In genomic region chr21:44426663-44427191, GRCh38 we compare ENCODE assay signal across 20 cellular contexts. TPM values are rescaled to one million over a fixed set of nuclear protein-coding genes. Genes with fewer than 3 reads are reported as not detected.
DNase-seq lines count a peak whose midpoint lies in the region; ATAC-seq and TF ChIP-seq lines count a peak whose summit lies in the region.
"Had no signal": no experiment of that assay in that cellular context is flagged by ENCODE, and none has a peak within 500 bp of the region (broad histone marks: within the 10 kb centered on the region; RNA-seq: fewer than 3 reads in every experiment).

No MANE protein-coding gene starts in this region.

- no peaks in the 10 kb centered on the region for H3K36me3 Mint-ChIP-seq in type B pancreatic cell
- H3K36me3 Mint-ChIP-seq: neural progenitor cell had no signal

- H3K27me3 Mint-ChIP-seq in type B pancreatic cell: no peaks in the 10 kb centered on the region
- H3K27me3 Mint-ChIP-seq: activated B cell treated with CpG ODN at 0.5 μM for 24 hours had no signal

- H4K20me1 ChIP-seq in PC-3 (ENCODE audit: low read length): no peaks in the 10 kb centered on the region

- H3K9me3 ChIP-seq in PC-3 (ENCODE audit: low read length) (peaks cover 6% of the 10 kb centered on the region; the same call in 1 of the 2 replicates), right lobe of liver (peaks cover 0 to 8% (median 2%) of the 10 kb centered on the region in 4 donors)

- H3K4me2 ChIP-seq in PC-3 (ENCODE audit: low read length): peak overlapping the region; percentile 88
- H3K4me2 ChIP-seq: neural progenitor cell had no signal

- no peak overlapping the region for H3K4me3 Mint-ChIP-seq in type B pancreatic cell
- H3K4me3 Mint-ChIP-seq: activated B cell treated with CpG ODN at 0.5 μM for 24 hours; activated CD8-positive, alpha-beta T cell treated with anti-CD3 and anti-CD28 coated beads, Interleukin-2, amount 10 ng/mL, durations not matched to agents 7 days and 5 days; neural progenitor cell had no signal

- peaks cover 4% of the 10 kb centered on the region for H3F3A ChIP-seq in PC-3 (ENCODE audit: low read length, unreplicated experiment)

- intact Hi-C loops in PC-3 (cut with micrococcal nuclease): loop anchor here (5.0 kb wide), 1 partner anchor 89 kb away; the partner anchor contains the start of gene CFAP410
- intact Hi-C loops in right lobe of liver (cut with DNase I): no loop called here

- 87% methylated on average over 10 of the region's 21 CpGs for WGBS in right lobe of liver (ENCODE audit: insufficient coverage, low coverage, low lambda C conversion rate, missing lambda C conversion rate)

- BruUV-seq in PC-3 (replicated peaks; lab: Mats Ljungman, UMichigan): no TSS peak

- peaks cover 4% of the 10 kb centered on the region; the same call in 1 of the 2 replicates for H3K4me1 ChIP-seq in PC-3 (ENCODE audit: insufficient read depth, low read length)
- H3K4me1 ChIP-seq in right lobe of liver: no peaks in the 10 kb centered on the region
- H3K4me1 ChIP-seq: neural progenitor cell, transverse colon had no signal

- H3K9me2 ChIP-seq in PC-3 (replicated peaks; ENCODE audit: low read length): no peaks in the 10 kb centered on the region

- peaks cover 3% of the 10 kb centered on the region for H3K4me1 Mint-ChIP-seq in type B pancreatic cell (ENCODE audit: unreplicated experiment)

- H3K27ac ChIP-seq in PC-3 (ENCODE audit: low read length) (peak overlapping the region; percentile 67), right lobe of liver (no peak overlapping the region)
- H3K27ac ChIP-seq: neural progenitor cell had no signal

- peak; percentile 57 for DNase-seq in activated effector memory CD4-positive, alpha-beta T cell treated with anti-CD3 and anti-CD28 coated beads, Interleukin-2, amount 50 U/mL, for 16 hours
- DNase-seq in activated effector memory CD4-positive, alpha-beta T cell treated with Interleukin-2 at 50 U/mL for 16 hours: no peak
- no peak for DNase-seq in PC-3
- peak; percentile 22 to 50 (median 42) for DNase-seq in right lobe of liver
- DNase-seq in type B pancreatic cell (ENCODE audit: extremely low spot score, unreplicated experiment): peak; percentile 66
- DNase-seq in pons (ENCODE audit: low spot score): no peak
- DNase-seq in stimulated activated CD4-positive, alpha-beta T cell treated with anti-CD3 and anti-CD28 coated beads, Interleukin-15, amount 100 ng/mL, for 24 hours: no peak
- DNase-seq: ACHN; activated B cell treated with CpG ODN at 0.5 μM for 24 hours; activated CD8-positive, alpha-beta T cell treated with anti-CD3 and anti-CD28 coated beads, Interleukin-2, amount 10 ng/mL, durations not matched to agents 7 days and 5 days; dermis blood vessel endothelial cell; DMS 273 treated with DMSO at 0.1 percent for 48 hours; NCI-H1436 treated with DMSO at 0.1 percent for 48 hours; NCI-H2171; NCI-H526 treated with DMSO at 0.1 percent for 48 hours; SIG-M5; stimulated activated naive CD4-positive, alpha-beta T cell; transverse colon had no signal

- CTCF ChIA-PET in PC-3 (lab: Charles Lee): no interaction called here

- H3K9me3 Mint-ChIP-seq in type B pancreatic cell: peaks cover 10% of the 10 kb centered on the region

- TF ChIP-seq POLR2A in right lobe of liver (IDR thresholded peaks at IDR 0.05): no peak

- peak overlapping the region; percentile 88 for H3K9ac ChIP-seq in PC-3 (ENCODE audit: low read length)
- H3K9ac ChIP-seq: neural progenitor cell had no signal

- POLR2A ChIA-PET in PC-3 (lab: Charles Lee; ENCODE audit: unreplicated experiment): interaction anchor here (0.7 kb wide), 1 partner anchor 30 kb away, joined by 3 read pairs; no protein-coding TSS in a partner anchor

- H3K79me2 ChIP-seq in PC-3 (ENCODE audit: low read length): peaks cover 36% of the 10 kb centered on the region

- H3K27ac Mint-ChIP-seq in type B pancreatic cell: no peak overlapping the region
- H3K27ac Mint-ChIP-seq: activated CD8-positive, alpha-beta T cell treated with anti-CD3 and anti-CD28 coated beads, Interleukin-2, amount 10 ng/mL, durations not matched to agents 7 days and 5 days; neural progenitor cell had no signal

- H2AFZ ChIP-seq in PC-3 (ENCODE audit: low read length): 0 out of 2 replicates have a peak overlapping the region, but pooled peaks have one; percentile 18
- H2AFZ ChIP-seq: neural progenitor cell had no signal

- no peaks in the 10 kb centered on the region for H3K27me3 ChIP-seq in PC-3 (ENCODE audit: low read length)
- H3K27me3 ChIP-seq in right lobe of liver: no peaks in the 10 kb centered on the region
- H3K27me3 ChIP-seq: neural progenitor cell, transverse colon had no signal

- peaks cover 7% of the 10 kb centered on the region; the same call in 1 of the 2 replicates for H3K36me3 ChIP-seq in PC-3 (ENCODE audit: low read depth, low read length)
- H3K36me3 ChIP-seq in right lobe of liver: no peaks in the 10 kb centered on the region
- H3K36me3 ChIP-seq: neural progenitor cell, transverse colon had no signal

- no peak for ATAC-seq in PC-3
- ATAC-seq in right lobe of liver: no peak
- no peak for ATAC-seq in HG03571 (IDR thresholded peaks at IDR 0.05; ENCODE audit: unreplicated experiment)
- ATAC-seq: activated CD8-positive, alpha-beta T cell treated with anti-CD3 and anti-CD28 coated beads, Interleukin-2, amount 10 ng/mL, durations not matched to agents 7 days and 5 days had no signal

- TF ChIP-seq CTCF in PC-3 (conservative IDR thresholded peaks at IDR 0.05; ENCODE audit: low read depth, low read length) (no peak), right lobe of liver (IDR thresholded peaks at IDR 0.05) (no peak), type B pancreatic cell (conservative IDR thresholded peaks at IDR 0.05) (no peak)

- H3K4me3 ChIP-seq in PC-3 (ENCODE audit: low read length): peak overlapping the region; percentile 75
- no peak overlapping the region for H3K4me3 ChIP-seq in right lobe of liver
- H3K4me3 ChIP-seq: neural progenitor cell, transverse colon had no signal

RNA-seq across cellular contexts. Expression of gene LRRC3, which starts 28.6 kb away (rescaled TPM):
- total RNA-seq in PC-3 (2014; rRNA removed): 3.1 and 4.1 TPM in 2 replicates
- total RNA-seq in right lobe of liver: 10 to 100 TPM in 5 of 6 experiments, 1 to 10 TPM in 1; 7.5 to 19.3 (median 13.9) TPM
- total RNA-seq in type B pancreatic cell (ENCODE audit: low replicate concordance): 6.4 and 8.7 TPM in 2 replicates

Comparison
In these comparisons a context has a peak if more than half of its experiments do, and no peak if none do; other contexts are left out.
1. DNase-seq: peak in activated effector memory CD4-positive, alpha-beta T cell treated with anti-CD3 and anti-CD28 coated beads, Interleukin-2, amount 50 U/mL, for 16 hours (single experiment), right lobe of liver (3 of 3) and type B pancreatic cell (single experiment); none in activated effector memory CD4-positive, alpha-beta T cell treated with Interleukin-2 at 50 U/mL for 16 hours (single experiment), PC-3 (single experiment), pons (single experiment) and stimulated activated CD4-positive, alpha-beta T cell treated with anti-CD3 and anti-CD28 coated beads, Interleukin-15, amount 100 ng/mL, for 24 hours (single experiment).